Comparison of ENCODE assay signal across 19 cellular contexts in the genomic region with DNA sequence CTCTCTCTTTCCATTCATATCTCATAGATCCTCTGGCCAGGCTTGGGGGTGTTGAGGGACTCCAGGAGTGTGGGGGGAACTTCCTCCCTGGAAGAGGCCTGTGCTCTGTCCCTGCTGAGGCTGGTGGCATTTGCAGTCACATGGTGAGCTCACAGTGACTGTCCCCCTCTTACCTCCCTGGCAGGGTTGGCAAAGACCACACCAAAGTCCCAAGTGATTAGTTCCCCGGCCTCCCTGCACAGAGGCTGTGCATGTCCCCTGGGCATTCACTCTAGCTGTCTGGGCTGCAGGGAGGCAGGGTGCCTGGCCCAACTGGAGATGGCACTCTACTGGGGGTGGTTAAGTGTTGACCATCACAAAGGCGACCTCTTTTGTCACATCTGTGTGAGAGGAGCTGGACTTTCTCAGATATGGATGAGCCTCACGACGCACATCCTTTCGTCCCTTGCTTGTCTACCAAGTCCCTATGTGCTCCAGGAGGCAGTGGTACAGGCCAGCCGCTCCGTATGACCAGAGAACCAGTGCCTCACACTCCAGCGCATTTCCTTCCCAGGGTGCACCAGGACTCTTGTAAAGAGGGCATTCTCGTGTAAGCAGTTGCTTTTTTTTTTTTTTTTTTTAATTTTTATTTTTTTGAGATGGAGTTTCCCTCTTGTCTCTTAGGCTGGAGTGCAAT.
"Had no signal": no experiment of that assay in that cellular context is flagged by ENCODE, and none has a peak within 500 bp of the region (broad histone marks: within the 10 kb centered on the region; RNA-seq: fewer than 3 reads in every experiment).

No MANE protein-coding gene starts in this region.

- H3K4me1 Mint-ChIP-seq: mesothelial cell of epicardium had no signal

- H3K36me3 ChIP-seq: prostate gland, WERI-Rb-1 had no signal

- ATAC-seq: activated CD8-positive, alpha-beta T cell treated with anti-CD3 and anti-CD28 coated beads, Interleukin-2, amount 10 ng/mL, durations not matched to agents 7 days and 5 days; activated naive CD8-positive, alpha-beta T cell treated with anti-CD3 and anti-CD28 coated beads, Interleukin-2, amount 50 U/mL, for 24 hours; lower lobe of right lung; stimulated activated naive CD8-positive, alpha-beta T cell treated with anti-CD3 and anti-CD28 coated beads, Interleukin-15, Interleukin-2, amounts not matched to agents 100 U/mL and 50 U/mL, for 24 hours; T-cell had no signal

- H3K9me3 Mint-ChIP-seq: activated naive CD8-positive, alpha-beta T cell treated with anti-CD3 and anti-CD28 coated beads, Interleukin-2, amount 50 U/mL, for 24 hours; mesothelial cell of epicardium; T-cell had no signal

- H3K27me3 ChIP-seq: testis had no signal

- H3K27ac Mint-ChIP-seq: activated CD8-positive, alpha-beta T cell treated with anti-CD3 and anti-CD28 coated beads, Interleukin-2, amount 10 ng/mL, durations not matched to agents 7 days and 5 days; mesothelial cell of epicardium; T-cell had no signal

- H3K27me3 Mint-ChIP-seq: activated naive CD8-positive, alpha-beta T cell treated with anti-CD3 and anti-CD28 coated beads, Interleukin-2, amount 50 U/mL, for 24 hours; naive B cell; T-cell had no signal

- H3K4me3 ChIP-seq: lower lobe of right lung, prostate gland, testis had no signal

- FAIRE-seq: astrocyte, frontal cortex, keratinocyte had no signal

- H3K36me3 Mint-ChIP-seq: T-cell had no signal

- H3K4me3 Mint-ChIP-seq: activated CD8-positive, alpha-beta T cell treated with anti-CD3 and anti-CD28 coated beads, Interleukin-2, amount 10 ng/mL, durations not matched to agents 7 days and 5 days; activated naive CD8-positive, alpha-beta T cell treated with anti-CD3 and anti-CD28 coated beads, Interleukin-2, amount 50 U/mL, for 24 hours; mesothelial cell of epicardium; T-cell had no signal

- H3K9me3 ChIP-seq: lower lobe of right lung, prostate gland, testis had no signal

- DNase-seq: activated CD4-positive, alpha-beta T cell treated with anti-CD3 and anti-CD28 coated beads for 48 hours; activated CD8-positive, alpha-beta memory T cell treated with anti-CD3 and anti-CD28 coated beads, Interleukin-2, amount 50 U/mL, for 48 hours; activated CD8-positive, alpha-beta T cell treated with anti-CD3 and anti-CD28 coated beads, Interleukin-2, amount 10 ng/mL, durations not matched to agents 7 days and 5 days; activated naive CD4-positive, alpha-beta T cell treated with Interleukin-2 at 50 U/mL for 16 hours; activated naive CD8-positive, alpha-beta T cell treated with anti-CD3 and anti-CD28 coated beads, Interleukin-2, amount 50 U/mL, for 24 hours; cortex of kidney; effector memory CD4-positive, alpha-beta T cell; lower lobe of right lung; naive B cell; stimulated activated CD4-positive, alpha-beta T cell treated with anti-CD3 and anti-CD28 coated beads, Interleukin-2, amount 100 ng/mL, for 48 hours; stimulated activated naive CD8-positive, alpha-beta T cell treated with anti-CD3 and anti-CD28 coated beads, Interleukin-15, Interleukin-2, amounts not matched to agents 100 U/mL and 50 U/mL, for 24 hours; T-cell; testis; WERI-Rb-1 had no signal

- H3K27ac ChIP-seq: lower lobe of right lung, prostate gland, testis, WERI-Rb-1 had no signal

- H3K4me1 ChIP-seq: prostate gland had no signal
